In genomic region chr19:13604902-13605586, GRCh38 we compare ENCODE assay signal across 1 cellular context.
TF ChIP-seq lines count a peak whose summit lies in the region.

No MANE protein-coding gene starts in this region.

TF ChIP-seq in HCT116, 20 proteins besides CTCF, POLR2A, EP300 and RAD21:
- no peak for TF ChIP-seq ZBTB33 (IDR thresholded peaks at IDR 0.05; ENCODE audit: extremely low read depth, insufficient replicate concordance, low read length)
- no peak for TF ChIP-seq REST (IDR thresholded peaks at IDR 0.05; ENCODE audit: low read depth)
- no peak for TF ChIP-seq FOSL1 (IDR thresholded peaks at IDR 0.05; ENCODE audit: low read depth)
